In the genomic region with DNA sequence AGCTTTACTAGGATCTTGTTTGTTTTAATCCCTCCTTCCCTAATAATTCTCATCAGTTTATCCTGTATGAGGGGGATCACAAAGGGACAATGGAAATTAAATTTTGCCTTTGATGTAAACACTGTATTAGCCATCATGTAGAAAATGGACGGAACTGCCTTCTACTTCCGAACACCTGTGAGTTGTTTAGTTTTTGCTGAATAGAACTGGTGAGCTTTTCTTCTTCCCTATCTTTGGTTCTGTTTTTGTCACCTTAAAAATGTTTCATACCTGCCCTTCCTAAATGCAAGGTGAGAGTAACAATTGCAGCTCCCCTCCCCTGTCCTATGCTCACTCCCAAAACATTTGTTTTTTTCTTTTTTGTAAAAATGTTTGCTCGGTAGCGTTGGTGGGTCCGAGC, we compare ENCODE assay signal across 1 cellular context.
A peak's percentile ranks its signal among the peaks of the same experiment; 100 is the strongest.
TF ChIP-seq lines count a peak whose summit lies in the region.

No MANE protein-coding gene starts in this region.

TF ChIP-seq in HepG2, 621 proteins besides CTCF, POLR2A, EP300 and RAD21 (continued from another document and continues in another):
- TF ChIP-seq, protein P1, sequence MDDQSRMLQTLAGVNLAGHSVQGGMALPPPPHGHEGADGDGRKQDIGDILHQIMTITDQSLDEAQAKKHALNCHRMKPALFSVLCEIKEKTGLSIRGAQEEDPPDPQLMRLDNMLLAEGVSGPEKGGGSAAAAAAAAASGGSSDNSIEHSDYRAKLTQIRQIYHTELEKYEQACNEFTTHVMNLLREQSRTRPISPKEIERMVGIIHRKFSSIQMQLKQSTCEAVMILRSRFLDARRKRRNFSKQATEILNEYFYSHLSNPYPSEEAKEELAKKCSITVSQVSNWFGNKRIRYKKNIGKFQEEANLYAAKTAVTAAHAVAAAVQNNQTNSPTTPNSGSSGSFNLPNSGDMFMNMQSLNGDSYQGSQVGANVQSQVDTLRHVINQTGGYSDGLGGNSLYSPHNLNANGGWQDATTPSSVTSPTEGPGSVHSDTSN (CRISPR knock-in tag; IDR thresholded peaks at IDR 0.05; ENCODE audit: borderline replicate concordance), result no peak
- no peak for TF ChIP-seq SRSF1 (optimal IDR thresholded peaks at IDR 0.05; ENCODE audit: low read depth, low read length)
- TF ChIP-seq HNRNPLL (IDR thresholded peaks at IDR 0.05; ENCODE audit: low read depth, low read length, poor library complexity, severe bottlenecking), result no peak
- TF ChIP-seq NFYC (CRISPR knock-in tag; IDR thresholded peaks at IDR 0.05), result no peak
- TF ChIP-seq ATF5 (CRISPR knock-in tag; IDR thresholded peaks at IDR 0.05; ENCODE audit: low read depth), result no peak
- TF ChIP-seq IKZF4 (CRISPR knock-in tag; IDR thresholded peaks at IDR 0.05; ENCODE audit: borderline replicate concordance, low read depth, not compliant biosample characterization), result no peak
- TF ChIP-seq ELF1 (CRISPR knock-in tag; IDR thresholded peaks at IDR 0.05), result no peak
- TF ChIP-seq MLLT10 (CRISPR knock-in tag; IDR thresholded peaks at IDR 0.05), result no peak
- peak; percentile 82; the same call in 1 of the 2 replicates for TF ChIP-seq ZNF101 (CRISPR knock-in tag; IDR thresholded peaks at IDR 0.05; ENCODE audit: borderline replicate concordance, low read depth)
- TF ChIP-seq PRMT3 (CRISPR knock-in tag; IDR thresholded peaks at IDR 0.05; ENCODE audit: borderline replicate concordance, low read depth), result no peak
- TF ChIP-seq, protein P2, sequence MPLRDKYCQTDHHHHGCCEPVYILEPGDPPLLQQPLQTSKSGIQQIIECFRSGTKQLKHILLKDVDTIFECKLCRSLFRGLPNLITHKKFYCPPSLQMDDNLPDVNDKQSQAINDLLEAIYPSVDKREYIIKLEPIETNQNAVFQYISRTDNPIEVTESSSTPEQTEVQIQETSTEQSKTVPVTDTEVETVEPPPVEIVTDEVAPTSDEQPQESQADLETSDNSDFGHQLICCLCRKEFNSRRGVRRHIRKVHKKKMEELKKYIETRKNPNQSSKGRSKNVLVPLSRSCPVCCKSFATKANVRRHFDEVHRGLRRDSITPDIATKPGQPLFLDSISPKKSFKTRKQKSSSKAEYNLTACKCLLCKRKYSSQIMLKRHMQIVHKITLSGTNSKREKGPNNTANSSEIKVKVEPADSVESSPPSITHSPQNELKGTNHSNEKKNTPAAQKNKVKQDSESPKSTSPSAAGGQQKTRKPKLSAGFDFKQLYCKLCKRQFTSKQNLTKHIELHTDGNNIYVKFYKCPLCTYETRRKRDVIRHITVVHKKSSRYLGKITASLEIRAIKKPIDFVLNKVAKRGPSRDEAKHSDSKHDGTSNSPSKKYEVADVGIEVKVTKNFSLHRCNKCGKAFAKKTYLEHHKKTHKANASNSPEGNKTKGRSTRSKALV (CRISPR knock-in tag; IDR thresholded peaks at IDR 0.05), result no peak
- no peak for TF ChIP-seq ZNF703 (CRISPR knock-in tag; IDR thresholded peaks at IDR 0.05; ENCODE audit: borderline replicate concordance)
- no peak for TF ChIP-seq NONO (IDR thresholded peaks at IDR 0.05)
- no peak for TF ChIP-seq NONO (CRISPR knock-in tag; conservative IDR thresholded peaks at IDR 0.05)
- no peak for TF ChIP-seq HNRNPUL1 (IDR thresholded peaks at IDR 0.05; ENCODE audit: low read depth, low read length)
- no peak for TF ChIP-seq NFIC (IDR thresholded peaks at IDR 0.05; ENCODE audit: low read length)
- TF ChIP-seq MIXL1 (CRISPR knock-in tag; IDR thresholded peaks at IDR 0.05), result no peak
- TF ChIP-seq, protein P3, sequence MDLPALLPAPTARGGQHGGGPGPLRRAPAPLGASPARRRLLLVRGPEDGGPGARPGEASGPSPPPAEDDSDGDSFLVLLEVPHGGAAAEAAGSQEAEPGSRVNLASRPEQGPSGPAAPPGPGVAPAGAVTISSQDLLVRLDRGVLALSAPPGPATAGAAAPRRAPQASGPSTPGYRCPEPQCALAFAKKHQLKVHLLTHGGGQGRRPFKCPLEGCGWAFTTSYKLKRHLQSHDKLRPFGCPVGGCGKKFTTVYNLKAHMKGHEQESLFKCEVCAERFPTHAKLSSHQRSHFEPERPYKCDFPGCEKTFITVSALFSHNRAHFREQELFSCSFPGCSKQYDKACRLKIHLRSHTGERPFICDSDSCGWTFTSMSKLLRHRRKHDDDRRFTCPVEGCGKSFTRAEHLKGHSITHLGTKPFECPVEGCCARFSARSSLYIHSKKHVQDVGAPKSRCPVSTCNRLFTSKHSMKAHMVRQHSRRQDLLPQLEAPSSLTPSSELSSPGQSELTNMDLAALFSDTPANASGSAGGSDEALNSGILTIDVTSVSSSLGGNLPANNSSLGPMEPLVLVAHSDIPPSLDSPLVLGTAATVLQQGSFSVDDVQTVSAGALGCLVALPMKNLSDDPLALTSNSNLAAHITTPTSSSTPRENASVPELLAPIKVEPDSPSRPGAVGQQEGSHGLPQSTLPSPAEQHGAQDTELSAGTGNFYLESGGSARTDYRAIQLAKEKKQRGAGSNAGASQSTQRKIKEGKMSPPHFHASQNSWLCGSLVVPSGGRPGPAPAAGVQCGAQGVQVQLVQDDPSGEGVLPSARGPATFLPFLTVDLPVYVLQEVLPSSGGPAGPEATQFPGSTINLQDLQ (CRISPR knock-in tag; IDR thresholded peaks at IDR 0.05), result no peak
- TF ChIP-seq ZNF337 (CRISPR knock-in tag; IDR thresholded peaks at IDR 0.05; ENCODE audit: borderline replicate concordance, low read depth), result no peak
- no peak for TF ChIP-seq CBFB (CRISPR knock-in tag; IDR thresholded peaks at IDR 0.05)
- no peak for TF ChIP-seq NCOR1 (IDR thresholded peaks at IDR 0.05; ENCODE audit: borderline replicate concordance, low read length)
- TF ChIP-seq ZFYVE20 (CRISPR knock-in tag; IDR thresholded peaks at IDR 0.05; ENCODE audit: borderline replicate concordance, low read depth), result no peak
- TF ChIP-seq, protein P4, sequence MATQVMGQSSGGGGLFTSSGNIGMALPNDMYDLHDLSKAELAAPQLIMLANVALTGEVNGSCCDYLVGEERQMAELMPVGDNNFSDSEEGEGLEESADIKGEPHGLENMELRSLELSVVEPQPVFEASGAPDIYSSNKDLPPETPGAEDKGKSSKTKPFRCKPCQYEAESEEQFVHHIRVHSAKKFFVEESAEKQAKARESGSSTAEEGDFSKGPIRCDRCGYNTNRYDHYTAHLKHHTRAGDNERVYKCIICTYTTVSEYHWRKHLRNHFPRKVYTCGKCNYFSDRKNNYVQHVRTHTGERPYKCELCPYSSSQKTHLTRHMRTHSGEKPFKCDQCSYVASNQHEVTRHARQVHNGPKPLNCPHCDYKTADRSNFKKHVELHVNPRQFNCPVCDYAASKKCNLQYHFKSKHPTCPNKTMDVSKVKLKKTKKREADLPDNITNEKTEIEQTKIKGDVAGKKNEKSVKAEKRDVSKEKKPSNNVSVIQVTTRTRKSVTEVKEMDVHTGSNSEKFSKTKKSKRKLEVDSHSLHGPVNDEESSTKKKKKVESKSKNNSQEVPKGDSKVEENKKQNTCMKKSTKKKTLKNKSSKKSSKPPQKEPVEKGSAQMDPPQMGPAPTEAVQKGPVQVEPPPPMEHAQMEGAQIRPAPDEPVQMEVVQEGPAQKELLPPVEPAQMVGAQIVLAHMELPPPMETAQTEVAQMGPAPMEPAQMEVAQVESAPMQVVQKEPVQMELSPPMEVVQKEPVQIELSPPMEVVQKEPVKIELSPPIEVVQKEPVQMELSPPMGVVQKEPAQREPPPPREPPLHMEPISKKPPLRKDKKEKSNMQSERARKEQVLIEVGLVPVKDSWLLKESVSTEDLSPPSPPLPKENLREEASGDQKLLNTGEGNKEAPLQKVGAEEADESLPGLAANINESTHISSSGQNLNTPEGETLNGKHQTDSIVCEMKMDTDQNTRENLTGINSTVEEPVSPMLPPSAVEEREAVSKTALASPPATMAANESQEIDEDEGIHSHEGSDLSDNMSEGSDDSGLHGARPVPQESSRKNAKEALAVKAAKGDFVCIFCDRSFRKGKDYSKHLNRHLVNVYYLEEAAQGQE (IDR thresholded peaks at IDR 0.05; ENCODE audit: borderline replicate concordance in 1 of 2, low read depth in 1 of 2, low read length in 2 of 2), result no peak
- TF ChIP-seq FOXO1 (CRISPR knock-in tag; IDR thresholded peaks at IDR 0.05), result no peak
- TF ChIP-seq ZFP37 (CRISPR knock-in tag; IDR thresholded peaks at IDR 0.05; ENCODE audit: borderline replicate concordance), result 0 out of 2 replicates have a peak, but pooled peaks have one; percentile 8
- TF ChIP-seq ZNF496 (CRISPR knock-in tag; IDR thresholded peaks at IDR 0.05; ENCODE audit: insufficient replicate concordance), result no peak
- TF ChIP-seq KDM1A (CRISPR knock-in tag; IDR thresholded peaks at IDR 0.05), result no peak
- no peak for TF ChIP-seq ATF7-NPFF (CRISPR knock-in tag; IDR thresholded peaks at IDR 0.05; ENCODE audit: low read depth)
- no peak for TF ChIP-seq ZNF558 (CRISPR knock-in tag; IDR thresholded peaks at IDR 0.05; ENCODE audit: borderline replicate concordance)
- no peak for TF ChIP-seq KLF13 (CRISPR knock-in tag; IDR thresholded peaks at IDR 0.05)
- no peak for TF ChIP-seq ZSCAN29 (CRISPR knock-in tag; conservative IDR thresholded peaks at IDR 0.05)
- TF ChIP-seq KDM6A (CRISPR knock-in tag; IDR thresholded peaks at IDR 0.05; ENCODE audit: low read depth), result no peak
- TF ChIP-seq, protein P5, sequence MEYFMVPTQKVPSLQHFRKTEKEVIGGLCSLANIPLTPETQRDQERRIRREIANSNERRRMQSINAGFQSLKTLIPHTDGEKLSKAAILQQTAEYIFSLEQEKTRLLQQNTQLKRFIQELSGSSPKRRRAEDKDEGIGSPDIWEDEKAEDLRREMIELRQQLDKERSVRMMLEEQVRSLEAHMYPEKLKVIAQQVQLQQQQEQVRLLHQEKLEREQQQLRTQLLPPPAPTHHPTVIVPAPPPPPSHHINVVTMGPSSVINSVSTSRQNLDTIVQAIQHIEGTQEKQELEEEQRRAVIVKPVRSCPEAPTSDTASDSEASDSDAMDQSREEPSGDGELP (IDR thresholded peaks at IDR 0.05; ENCODE audit: borderline replicate concordance, low read depth), result peak; percentile 12; the same call in 1 of the 2 replicates
- no peak for TF ChIP-seq TFE3 (CRISPR knock-in tag; IDR thresholded peaks at IDR 0.05)
- no peak for TF ChIP-seq EEA1 (CRISPR knock-in tag; IDR thresholded peaks at IDR 0.05; ENCODE audit: borderline replicate concordance)
- TF ChIP-seq SNAPC4 (CRISPR knock-in tag; IDR thresholded peaks at IDR 0.05), result no peak
- no peak for TF ChIP-seq MTA1 (CRISPR knock-in tag; IDR thresholded peaks at IDR 0.05; ENCODE audit: borderline replicate concordance)
- no peak for TF ChIP-seq ZNF572 (CRISPR knock-in tag; IDR thresholded peaks at IDR 0.05)
- TF ChIP-seq ZFP82 (CRISPR knock-in tag; IDR thresholded peaks at IDR 0.05; ENCODE audit: borderline replicate concordance), result no peak
- TF ChIP-seq ZSCAN30 (CRISPR knock-in tag; IDR thresholded peaks at IDR 0.05), result no peak
- TF ChIP-seq FOXP4 (CRISPR knock-in tag; IDR thresholded peaks at IDR 0.05), result 0 out of 2 replicates have a peak, but pooled peaks have one; percentile 21
